8 cellular contexts compared by ENCODE assay signal in genomic region chr14:100374270-100374669, GRCh38. TPM values are rescaled to one million over a fixed set of nuclear protein-coding genes. Genes with fewer than 3 reads are reported as not detected.
DNase-seq lines count a peak whose midpoint lies in the region; ATAC-seq and TF ChIP-seq lines count a peak whose summit lies in the region.

No MANE protein-coding gene starts in this region.

- peaks cover 0 to 2% (median 0%) of the 10 kb centered on the region in 3 donors for H3K27me3 Mint-ChIP-seq in CD14-positive monocyte (ENCODE audit: low read depth in 3 of 3)
- H3K27me3 Mint-ChIP-seq in natural killer cell treated with Interleukin-12 subunit alpha and Interleukin-12 subunit beta and Interleukin-15 and Interleukin-18, amount 100 ng/mL, for 72 hours: no peaks in the 10 kb centered on the region

- H3K36me3 Mint-ChIP-seq in CD14-positive monocyte: peaks cover 39 to 56% of the 10 kb centered on the region in 2 donors
- peaks cover 24% of the 10 kb centered on the region for H3K36me3 Mint-ChIP-seq in natural killer cell treated with Interleukin-12 subunit alpha and Interleukin-12 subunit beta and Interleukin-15 and Interleukin-18, amount 100 ng/mL, for 72 hours

- H3K4me1 ChIP-seq in colonic mucosa: peaks cover 3% of the 10 kb centered on the region

- H3K9me3 Mint-ChIP-seq in CD14-positive monocyte: peaks cover 0 to 2% (median 0%) of the 10 kb centered on the region in 7 donors
- H3K9me3 Mint-ChIP-seq in natural killer cell treated with Interleukin-12 subunit alpha and Interleukin-12 subunit beta and Interleukin-15 and Interleukin-18, amount 100 ng/mL, for 72 hours: no peaks in the 10 kb centered on the region

- H3K9me3 ChIP-seq in colonic mucosa: no peaks in the 10 kb centered on the region

- DNase-seq in CD14-positive monocyte (ENCODE audit: low spot score) (no peak), MV-4-11 (lab: John Stamatoyannopoulos, UW) (peak; percentile 29), colonic mucosa (no peak), DMS79 (lab: John Stamatoyannopoulos, UW) (no peak), lower leg skin (ENCODE audit: low spot score in 2 of 2) (no peak), NCI-H187 treated with DMSO at 0.1 percent for 48 hours (lab: John Stamatoyannopoulos, UW) (no peak), NCI-H524 (lab: John Stamatoyannopoulos, UW) (no peak)
- no peak for DNase-seq in natural killer cell treated with Interleukin-12 subunit alpha and Interleukin-12 subunit beta and Interleukin-15 and Interleukin-18, amount 100 ng/mL, for 72 hours (ENCODE audit: low spot score)

- ATAC-seq in natural killer cell treated with Interleukin-12 subunit alpha and Interleukin-12 subunit beta and Interleukin-15 and Interleukin-18, amount 100 ng/mL, for 72 hours: no peak

- 85 to 86% methylated on average over 2 of the region's 2 CpGs for WGBS in lower leg skin, 2 donors

- H3K4me3 Mint-ChIP-seq in CD14-positive monocyte: peak overlapping the region; percentile 96 to 98
- peak overlapping the region; percentile 93 for H3K4me3 Mint-ChIP-seq in natural killer cell treated with Interleukin-12 subunit alpha and Interleukin-12 subunit beta and Interleukin-15 and Interleukin-18, amount 100 ng/mL, for 72 hours

- peaks cover 57% of the 10 kb centered on the region for H3K4me1 Mint-ChIP-seq in CD14-positive monocyte
- peaks cover 59 to 65% of the 10 kb centered on the region in 2 donors for H3K4me1 Mint-ChIP-seq in natural killer cell treated with Interleukin-12 subunit alpha and Interleukin-12 subunit beta and Interleukin-15 and Interleukin-18, amount 100 ng/mL, for 72 hours (ENCODE audit: low read depth in 2 of 2)

- intact Hi-C loops in CD14-positive monocyte (cut with micrococcal nuclease): no loop called here
- intact Hi-C loops in colonic mucosa (cut with DNase I): no loop called here
- intact Hi-C loops in lower leg skin (cut with DNase I; ENCODE audit: low total_unique reads): loop anchor here (5.0 kb wide), 1 partner anchor 1578 kb away; no protein-coding TSS in a partner anchor

- no peaks in the 10 kb centered on the region for H3K36me3 ChIP-seq in colonic mucosa

- H3K4me3 ChIP-seq in colonic mucosa (peak overlapping the region; percentile 89), lower leg skin (ENCODE audit: low read depth, poor library complexity, severe bottlenecking) (no peak overlapping the region)

- TF ChIP-seq POLR2A in lower leg skin (IDR thresholded peaks at IDR 0.05): no peak

- peak overlapping the region; percentile 39 to 81 for H3K9ac ChIP-seq in colonic mucosa (ENCODE audit: low read depth in 2 of 2, low read length in 2 of 2)

- H3K27ac ChIP-seq in colonic mucosa: peak overlapping the region; percentile 90

- H3K27me3 ChIP-seq in colonic mucosa: no peaks in the 10 kb centered on the region

- peak overlapping the region; percentile 99 to 100 (median 100) for H3K27ac Mint-ChIP-seq in CD14-positive monocyte
- peak overlapping the region; percentile 99 to 100 for H3K27ac Mint-ChIP-seq in natural killer cell treated with Interleukin-12 subunit alpha and Interleukin-12 subunit beta and Interleukin-15 and Interleukin-18, amount 100 ng/mL, for 72 hours

- TF ChIP-seq CTCF in CD14-positive monocyte (IDR thresholded peaks at IDR 0.05): no peak
- no peak for TF ChIP-seq CTCF in colonic mucosa (IDR thresholded peaks at IDR 0.05)
- TF ChIP-seq CTCF in lower leg skin (IDR thresholded peaks at IDR 0.05): no peak

RNA-seq across cellular contexts. Expression of gene WDR25, which starts 2.0 kb away (rescaled TPM):
- polyA plus RNA-seq in CD14-positive monocyte: 10 to 100 TPM; 10.2 to 12.8 TPM
- total RNA-seq in colonic mucosa (10 to 100 TPM in 1 of 2 donors, 1 to 10 TPM in 1; 5.8 to 12.4 TPM), lower leg skin (10 to 100 TPM in 1 of 4 donors, 1 to 10 TPM in 3; 6.5 to 10.4 (median 7.1) TPM)
- total RNA-seq in natural killer cell treated with Interleukin-12 subunit alpha and Interleukin-12 subunit beta and Interleukin-15 and Interleukin-18, amount 100 ng/mL, for 72 hours: 1 to 10 TPM; 6.4 to 7.0 TPM

RNA-seq across cellular contexts. Expression of gene SLC25A47, which starts 51.1 kb away (rescaled TPM):
- not detected for polyA plus RNA-seq in CD14-positive monocyte
- total RNA-seq in colonic mucosa: not detected
- not detected for total RNA-seq in natural killer cell treated with Interleukin-12 subunit alpha and Interleukin-12 subunit beta and Interleukin-15 and Interleukin-18, amount 100 ng/mL, for 72 hours
- total RNA-seq in lower leg skin: not detected
